ENCODE assay signal across 8 cellular contexts in genomic region chr17:5438716-5439445, GRCh38. TPM values are rescaled to one million over a fixed set of nuclear protein-coding genes. Genes with fewer than 3 reads are reported as not detected.
DNase-seq lines count a peak whose midpoint lies in the region; ATAC-seq and TF ChIP-seq lines count a peak whose summit lies in the region.

Gene C1QBP, minus strand, starts transcription at chr17:5439155. Its CDS starts 82 bp downstream, at chr17:5439073.

- ATAC-seq in GM19023 (IDR thresholded peaks at IDR 0.05; ENCODE audit: unreplicated experiment) = peak; percentile 80
- peak; percentile 91 for ATAC-seq in HG03280 (IDR thresholded peaks at IDR 0.05; ENCODE audit: unreplicated experiment)

- H3K36me3 ChIP-seq in kidney epithelial cell (ENCODE audit: control insufficient read depth, insufficient read depth, low read length) = peaks cover 3% of the 10 kb centered on the region

- TF ChIP-seq CTCF in kidney epithelial cell (IDR thresholded peaks at IDR 0.05; ENCODE audit: insufficient read depth, low read length, poor library complexity, severe bottlenecking) = peak; percentile 94

- H3K4me3 ChIP-seq in kidney epithelial cell (ENCODE audit: low read depth, low read length) = peak within 1 kb of the TSS; percentile 79

- no peaks in the 10 kb centered on the region for H3K27me3 ChIP-seq in kidney epithelial cell (ENCODE audit: control insufficient read depth, insufficient read depth, low read length)

- peak; percentile 64 to 68 for DNase-seq in AML-193 (lab: John Stamatoyannopoulos, UW)
- DNase-seq in NCI-H460 (ENCODE audit: extremely low read depth, low read depth) = peak; percentile 91
- DNase-seq in activated CD4-positive, CD25-positive, alpha-beta regulatory T cell treated with anti-CD3 and anti-CD28 coated beads, Interleukin-2, amount 50 U/mL, for 72 hours = peak; percentile 97
- DNase-seq in cerebellum (ENCODE audit: low spot score) = peak; percentile 93
- DNase-seq in kidney epithelial cell (ENCODE audit: low read depth) = peak; percentile 56
- peak; percentile 85 to 89 for DNase-seq in stimulated activated CD4-positive, alpha-beta T cell treated with anti-CD3 and anti-CD28 coated beads, Interleukin-15, amount 100 ng/mL, for 48 hours (ENCODE audit: low read depth in 2 of 2)

RNA-seq across cellular contexts. Expression of gene C1QBP, which starts in this region (rescaled TPM):
- total RNA-seq in NCI-H460 (2014; rRNA removed; shearing (Covaris generic)) = 725 and 734 TPM in 2 replicates
- 898 and 970 TPM in 2 replicates for polyA plus RNA-seq in NCI-H460 (2014; cell fraction: nucleus; rRNA removed)
- total RNA-seq in cerebellum = 67.2 TPM
- total RNA-seq in kidney epithelial cell = 200 and 232 TPM in 2 replicates

Comparison
In these comparisons a context has a peak if more than half of its experiments do, and no peak if none do; other contexts are left out.
1. Peak in every context shown above with its lines: DNase-seq, ATAC-seq and H3K4me3 ChIP-seq.